Comparison of ENCODE assay signal across 1 cellular context in genomic region chr5:72955768-72956323, GRCh38.
TF ChIP-seq lines count a peak whose summit lies in the region.

Gene FCHO2 (plus strand): TSS chr5:72956041. CDS start chr5:72956097, 56 bp downstream.

TF ChIP-seq in K562, 482 proteins besides CTCF, POLR2A, EP300 and RAD21 (continued from another document and continues in another):
- TF ChIP-seq, protein P1, sequence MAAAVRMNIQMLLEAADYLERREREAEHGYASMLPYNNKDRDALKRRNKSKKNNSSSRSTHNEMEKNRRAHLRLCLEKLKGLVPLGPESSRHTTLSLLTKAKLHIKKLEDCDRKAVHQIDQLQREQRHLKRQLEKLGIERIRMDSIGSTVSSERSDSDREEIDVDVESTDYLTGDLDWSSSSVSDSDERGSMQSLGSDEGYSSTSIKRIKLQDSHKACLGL (CRISPR knock-in tag; IDR thresholded peaks at IDR 0.05; ENCODE audit: borderline replicate concordance, poor library complexity, severe bottlenecking) = no peak
- TF ChIP-seq IFI16 (CRISPR knock-in tag; IDR thresholded peaks at IDR 0.05) (no peak), ZNF347 (CRISPR knock-in tag; IDR thresholded peaks at IDR 0.05; ENCODE audit: low read depth) (no peak), MEIS2 (IDR thresholded peaks at IDR 0.05; ENCODE audit: partially characterized antibody) (peak; percentile 85), MBD1 (CRISPR knock-in tag; IDR thresholded peaks at IDR 0.05) (no peak), PREB (CRISPR knock-in tag; IDR thresholded peaks at IDR 0.05) (no peak), ETV1 (tag; conservative IDR thresholded peaks at IDR 0.05; ENCODE audit: low read depth) (no peak), USF2 (CRISPR knock-in tag; IDR thresholded peaks at IDR 0.05) (no peak), SP1 (CRISPR knock-in tag; IDR thresholded peaks at IDR 0.05) (peak; percentile 61), HDAC8 (tag; IDR thresholded peaks at IDR 0.05) (no peak), CLOCK (CRISPR knock-in tag; IDR thresholded peaks at IDR 0.05; ENCODE audit: borderline replicate concordance) (no peak), ETS2 (tag; IDR thresholded peaks at IDR 0.05; ENCODE audit: borderline replicate concordance, poor library complexity, severe bottlenecking) (no peak), TRIM28 (IDR thresholded peaks at IDR 0.05) (no peak), CBX5 (IDR thresholded peaks at IDR 0.05; ENCODE audit: borderline replicate concordance, low read depth) (no peak; the same call in 1 of the 2 replicates), U2AF1 (optimal IDR thresholded peaks at IDR 0.05; ENCODE audit: low read depth, low read length) (no peak), SMAD1 (IDR thresholded peaks at IDR 0.05; ENCODE audit: low read depth, low read length, partially characterized antibody) (no peak), MLX (CRISPR knock-in tag; conservative IDR thresholded peaks at IDR 0.05) (no peak), ZNF561 (CRISPR knock-in tag; conservative IDR thresholded peaks at IDR 0.05) (no peak), KLF13 (tag; IDR thresholded peaks at IDR 0.05; ENCODE audit: borderline replicate concordance, low read depth) (peak; percentile 17; the same call in 1 of the 2 replicates), ZC3H11A (IDR thresholded peaks at IDR 0.05; ENCODE audit: low read depth, low read length) (no peak), THRAP3 (IDR thresholded peaks at IDR 0.05; ENCODE audit: borderline replicate concordance) (no peak), ZBTB12 (CRISPR knock-in tag; IDR thresholded peaks at IDR 0.05) (no peak), ZKSCAN1 (IDR thresholded peaks at IDR 0.05; ENCODE audit: low read depth, low read length) (0 out of 2 replicates have a peak, but pooled peaks have one; percentile 43), CC2D1A (IDR thresholded peaks at IDR 0.05) (no peak), VEZF1 (CRISPR knock-in tag; IDR thresholded peaks at IDR 0.05) (peak; percentile 99), TRIM25 (IDR thresholded peaks at IDR 0.05; ENCODE audit: borderline replicate concordance) (no peak), BACH1 (tag; IDR thresholded peaks at IDR 0.05) (no peak), TAF15 (IDR thresholded peaks at IDR 0.05; ENCODE audit: low read depth, low read length) (no peak), DIDO1 (tag; IDR thresholded peaks at IDR 0.05; ENCODE audit: low read depth) (no peak), SMAD3 (CRISPR knock-in tag; conservative IDR thresholded peaks at IDR 0.05) (no peak), HDAC2 (IDR thresholded peaks at IDR 0.05) (no peak), NFIC (IDR thresholded peaks at IDR 0.05) (peak; percentile 31; the same call in 1 of the 2 replicates), STAG1 (CRISPR knock-in tag; IDR thresholded peaks at IDR 0.05; ENCODE audit: borderline replicate concordance) (no peak)
- TF ChIP-seq, protein P2, sequence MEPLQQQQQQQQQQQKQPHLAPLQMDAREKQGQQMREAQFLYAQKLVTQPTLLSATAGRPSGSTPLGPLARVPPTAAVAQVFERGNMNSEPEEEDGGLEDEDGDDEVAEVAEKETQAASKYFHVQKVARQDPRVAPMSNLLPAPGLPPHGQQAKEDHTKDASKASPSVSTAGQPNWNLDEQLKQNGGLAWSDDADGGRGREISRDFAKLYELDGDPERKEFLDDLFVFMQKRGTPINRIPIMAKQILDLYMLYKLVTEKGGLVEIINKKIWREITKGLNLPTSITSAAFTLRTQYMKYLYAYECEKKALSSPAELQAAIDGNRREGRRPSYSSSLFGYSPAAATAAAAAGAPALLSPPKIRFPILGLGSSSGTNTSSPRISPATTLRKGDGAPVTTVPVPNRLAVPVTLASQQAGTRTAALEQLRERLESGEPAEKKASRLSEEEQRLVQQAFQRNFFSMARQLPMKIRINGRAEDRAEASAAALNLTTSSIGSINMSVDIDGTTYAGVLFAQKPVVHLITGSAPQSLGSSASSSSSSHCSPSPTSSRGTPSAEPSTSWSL (CRISPR knock-in tag; IDR thresholded peaks at IDR 0.05; ENCODE audit: borderline replicate concordance) = no peak
- TF ChIP-seq, protein P3, sequence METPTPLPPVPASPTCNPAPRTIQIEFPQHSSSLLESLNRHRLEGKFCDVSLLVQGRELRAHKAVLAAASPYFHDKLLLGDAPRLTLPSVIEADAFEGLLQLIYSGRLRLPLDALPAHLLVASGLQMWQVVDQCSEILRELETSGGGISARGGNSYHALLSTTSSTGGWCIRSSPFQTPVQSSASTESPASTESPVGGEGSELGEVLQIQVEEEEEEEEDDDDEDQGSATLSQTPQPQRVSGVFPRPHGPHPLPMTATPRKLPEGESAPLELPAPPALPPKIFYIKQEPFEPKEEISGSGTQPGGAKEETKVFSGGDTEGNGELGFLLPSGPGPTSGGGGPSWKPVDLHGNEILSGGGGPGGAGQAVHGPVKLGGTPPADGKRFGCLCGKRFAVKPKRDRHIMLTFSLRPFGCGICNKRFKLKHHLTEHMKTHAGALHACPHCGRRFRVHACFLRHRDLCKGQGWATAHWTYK (CRISPR knock-in tag; IDR thresholded peaks at IDR 0.05) = no peak
- TF ChIP-seq, protein P4, sequence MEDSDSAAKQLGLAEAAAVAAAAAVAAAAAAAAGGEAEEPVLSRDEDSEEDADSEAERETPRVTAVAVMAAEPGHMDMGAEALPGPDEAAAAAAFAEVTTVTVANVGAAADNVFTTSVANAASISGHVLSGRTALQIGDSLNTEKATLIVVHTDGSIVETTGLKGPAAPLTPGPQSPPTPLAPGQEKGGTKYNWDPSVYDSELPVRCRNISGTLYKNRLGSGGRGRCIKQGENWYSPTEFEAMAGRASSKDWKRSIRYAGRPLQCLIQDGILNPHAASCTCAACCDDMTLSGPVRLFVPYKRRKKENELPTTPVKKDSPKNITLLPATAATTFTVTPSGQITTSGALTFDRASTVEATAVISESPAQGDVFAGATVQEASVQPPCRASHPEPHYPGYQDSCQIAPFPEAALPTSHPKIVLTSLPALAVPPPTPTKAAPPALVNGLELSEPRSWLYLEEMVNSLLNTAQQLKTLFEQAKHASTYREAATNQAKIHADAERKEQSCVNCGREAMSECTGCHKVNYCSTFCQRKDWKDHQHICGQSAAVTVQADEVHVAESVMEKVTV (CRISPR knock-in tag; IDR thresholded peaks at IDR 0.05) = 0 out of 2 replicates have a peak, but pooled peaks have one; percentile 19
- TF ChIP-seq, protein P5, sequence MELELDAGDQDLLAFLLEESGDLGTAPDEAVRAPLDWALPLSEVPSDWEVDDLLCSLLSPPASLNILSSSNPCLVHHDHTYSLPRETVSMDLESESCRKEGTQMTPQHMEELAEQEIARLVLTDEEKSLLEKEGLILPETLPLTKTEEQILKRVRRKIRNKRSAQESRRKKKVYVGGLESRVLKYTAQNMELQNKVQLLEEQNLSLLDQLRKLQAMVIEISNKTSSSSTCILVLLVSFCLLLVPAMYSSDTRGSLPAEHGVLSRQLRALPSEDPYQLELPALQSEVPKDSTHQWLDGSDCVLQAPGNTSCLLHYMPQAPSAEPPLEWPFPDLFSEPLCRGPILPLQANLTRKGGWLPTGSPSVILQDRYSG (tag; conservative IDR thresholded peaks at IDR 0.05; ENCODE audit: low read depth) = no peak
- TF ChIP-seq, protein P6, sequence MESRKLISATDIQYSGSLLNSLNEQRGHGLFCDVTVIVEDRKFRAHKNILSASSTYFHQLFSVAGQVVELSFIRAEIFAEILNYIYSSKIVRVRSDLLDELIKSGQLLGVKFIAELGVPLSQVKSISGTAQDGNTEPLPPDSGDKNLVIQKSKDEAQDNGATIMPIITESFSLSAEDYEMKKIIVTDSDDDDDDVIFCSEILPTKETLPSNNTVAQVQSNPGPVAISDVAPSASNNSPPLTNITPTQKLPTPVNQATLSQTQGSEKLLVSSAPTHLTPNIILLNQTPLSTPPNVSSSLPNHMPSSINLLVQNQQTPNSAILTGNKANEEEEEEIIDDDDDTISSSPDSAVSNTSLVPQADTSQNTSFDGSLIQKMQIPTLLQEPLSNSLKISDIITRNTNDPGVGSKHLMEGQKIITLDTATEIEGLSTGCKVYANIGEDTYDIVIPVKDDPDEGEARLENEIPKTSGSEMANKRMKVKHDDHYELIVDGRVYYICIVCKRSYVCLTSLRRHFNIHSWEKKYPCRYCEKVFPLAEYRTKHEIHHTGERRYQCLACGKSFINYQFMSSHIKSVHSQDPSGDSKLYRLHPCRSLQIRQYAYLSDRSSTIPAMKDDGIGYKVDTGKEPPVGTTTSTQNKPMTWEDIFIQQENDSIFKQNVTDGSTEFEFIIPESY (CRISPR knock-in tag; IDR thresholded peaks at IDR 0.05) = peak; percentile 75
